12 cellular contexts compared by ENCODE assay signal in the genomic region with DNA sequence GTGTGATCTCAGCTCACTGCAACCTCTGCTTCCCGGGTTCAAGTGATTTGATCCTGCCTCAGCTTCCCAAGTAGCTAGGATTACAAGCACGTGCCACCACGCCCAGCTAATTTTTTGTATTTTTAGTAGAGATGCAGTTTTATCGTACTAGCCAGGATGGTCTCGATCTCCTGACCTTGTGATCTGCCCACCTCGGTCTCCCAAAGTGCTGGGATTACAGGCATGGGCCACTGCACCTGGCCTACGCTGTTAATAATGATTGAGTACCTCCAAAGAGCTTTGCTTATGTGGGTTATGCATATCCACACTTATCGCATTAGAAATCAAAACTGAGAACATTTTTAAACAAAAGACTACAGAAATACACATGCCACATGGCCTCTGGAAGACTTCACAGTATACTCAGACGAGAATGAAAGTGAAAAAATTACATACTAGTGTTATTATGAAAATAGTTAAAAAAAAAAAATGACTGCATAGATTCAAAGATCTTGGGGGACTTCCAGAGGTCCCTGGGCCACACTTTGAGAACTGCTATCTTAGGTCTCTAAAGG. TPM values are rescaled to one million over a fixed set of nuclear protein-coding genes. Genes with fewer than 3 reads are reported as not detected.
DNase-seq lines count a peak whose midpoint lies in the region; ATAC-seq and TF ChIP-seq lines count a peak whose summit lies in the region.
"Had no signal": no experiment of that assay in that cellular context is flagged by ENCODE, and none has a peak within 500 bp of the region (broad histone marks: within the 10 kb centered on the region; RNA-seq: fewer than 3 reads in every experiment).

No MANE protein-coding gene starts in this region.

- TF ChIP-seq CTCF in GM12864 (IDR thresholded peaks at IDR 0.05; ENCODE audit: low read depth, low read length, missing control alignments) (no peak), left ventricle myocardium inferior (IDR thresholded peaks at IDR 0.05; ENCODE audit: borderline replicate concordance) (no peak)

- no peak overlapping the region for H3K4me3 ChIP-seq in GM12864 (ENCODE audit: low read depth, low read length)
- H3K4me3 ChIP-seq in left ventricle myocardium inferior, result no peak overlapping the region
- H3K4me3 ChIP-seq: right lobe of liver, tibial artery had no signal

- no peaks in the 10 kb centered on the region for H3K4me1 ChIP-seq in left ventricle myocardium inferior
- H3K4me1 ChIP-seq: right lobe of liver had no signal

- H3K27me3 ChIP-seq in left ventricle myocardium inferior (ENCODE audit: low read depth), result no peaks in the 10 kb centered on the region
- H3K27me3 ChIP-seq: right lobe of liver, tibial artery had no signal

- peak overlapping the region; percentile 71 for H3K4me3 Mint-ChIP-seq in T-helper 2 cell treated with Interferon-gamma antibody and Interleukin-4, amounts not matched to agents 5 μg/mL and 100 μg/mL, for 36 hours

- H3K36me3 Mint-ChIP-seq in T-helper 2 cell treated with Interferon-gamma antibody and Interleukin-4, amounts not matched to agents 5 μg/mL and 100 μg/mL, for 36 hours (ENCODE audit: low read depth), result peaks cover 62% of the 10 kb centered on the region

- H3K27ac Mint-ChIP-seq in T-helper 2 cell treated with Interferon-gamma antibody and Interleukin-4, amounts not matched to agents 5 μg/mL and 100 μg/mL, for 36 hours, result peak overlapping the region; percentile 95

- no peaks in the 10 kb centered on the region for H3K9me3 Mint-ChIP-seq in T-helper 2 cell treated with Interferon-gamma antibody and Interleukin-4, amounts not matched to agents 5 μg/mL and 100 μg/mL, for 36 hours

- intact Hi-C loops in left ventricle myocardium inferior (cut with micrococcal nuclease), result no loop called here

- DNase-seq in GM12864 (ENCODE audit: low read depth) (peak; percentile 54), GM19240 (ENCODE audit: insufficient read length, low spot score) (peak; percentile 41), NCI-H128 (lab: John Stamatoyannopoulos, UW; ENCODE audit: unreplicated experiment) (no peak), left ventricle myocardium inferior (no peak), SIG-M5 (lab: John Stamatoyannopoulos, UW) (no peak), NCI-H748 treated with DMSO at 0.1 percent for 48 hours (lab: John Stamatoyannopoulos, UW) (no peak)
- DNase-seq in T-helper 2 cell treated with Interferon-gamma antibody and Interleukin-4, amounts not matched to agents 5 μg/mL and 100 μg/mL, for 36 hours (ENCODE audit: low spot score), result peak; percentile 17
- DNase-seq: activated CD4-positive, alpha-beta T cell treated with anti-CD3 and anti-CD28 coated beads, Interleukin-2, amount 50 U/mL, for 4 hours; DMS53; right lobe of liver; tibial artery had no signal

- peaks cover 83% of the 10 kb centered on the region for H3K36me3 ChIP-seq in left ventricle myocardium inferior

- H3K9me3 ChIP-seq in left ventricle myocardium inferior (replicated peaks), result no peaks in the 10 kb centered on the region
- H3K9me3 ChIP-seq: right lobe of liver, tibial artery had no signal

- H3K27ac ChIP-seq in left ventricle myocardium inferior (replicated peaks), result no peak overlapping the region
- H3K27ac ChIP-seq: right lobe of liver, tibial artery had no signal

- H3K4me1 Mint-ChIP-seq in T-helper 2 cell treated with Interferon-gamma antibody and Interleukin-4, amounts not matched to agents 5 μg/mL and 100 μg/mL, for 36 hours (ENCODE audit: low read depth), result peaks cover 36% of the 10 kb centered on the region

- H3K27me3 Mint-ChIP-seq in T-helper 2 cell treated with Interferon-gamma antibody and Interleukin-4, amounts not matched to agents 5 μg/mL and 100 μg/mL, for 36 hours (ENCODE audit: low read depth), result no peaks in the 10 kb centered on the region

- ATAC-seq in HG02938 (IDR thresholded peaks at IDR 0.05; ENCODE audit: unreplicated experiment), result peak; percentile 87
- ATAC-seq: right lobe of liver had no signal

RNA-seq across cellular contexts. Expression of a gene that starts 25.4 kb away (rescaled TPM):
- total RNA-seq in left ventricle myocardium inferior, result 9.9 TPM

RNA-seq across cellular contexts. Expression of a gene that starts 34.0 kb away (rescaled TPM):
- total RNA-seq in left ventricle myocardium inferior, result not detected

RNA-seq across cellular contexts. Expression of a gene that starts 45.9 kb away (rescaled TPM):
- total RNA-seq in left ventricle myocardium inferior, result 12.4 TPM

Comparison
In these comparisons a context has a peak if more than half of its experiments do, and no peak if none do; other contexts are left out.
1. DNase-seq: peak in GM12864 (single experiment), GM19240 (single experiment) and T-helper 2 cell treated with Interferon-gamma antibody and Interleukin-4, amounts not matched to agents 5 μg/mL and 100 μg/mL, for 36 hours (single experiment); none in NCI-H128 (single experiment), left ventricle myocardium inferior (single experiment), SIG-M5 (single experiment) and NCI-H748 treated with DMSO at 0.1 percent for 48 hours (single experiment).